17 cellular contexts compared by ENCODE assay signal in genomic region chr13:71964491-71965108, GRCh38.
A peak's percentile ranks its signal among the peaks of the same experiment; 100 is the strongest.
DNase-seq lines count a peak whose midpoint lies in the region; ATAC-seq, FAIRE-seq and TF ChIP-seq lines count a peak whose summit lies in the region.
"Had no signal": no experiment of that assay in that cellular context is flagged by ENCODE, and none has a peak within 500 bp of the region (broad histone marks: within the 10 kb centered on the region; RNA-seq: fewer than 3 reads in every experiment).

No MANE protein-coding gene starts in this region.

- no peaks in the 10 kb centered on the region for H3K4me1 Mint-ChIP-seq in activated CD8-positive, alpha-beta T cell treated with anti-CD3 and anti-CD28 coated beads, Interleukin-2, amount 10 ng/mL, durations not matched to agents 7 days and 5 days (ENCODE audit: low read depth)
- no peaks in the 10 kb centered on the region for H3K4me1 Mint-ChIP-seq in activated CD8-positive, alpha-beta T cell treated with anti-CD3 and anti-CD28 coated beads for 36 hours (ENCODE audit: low read depth)
- peaks cover 7% of the 10 kb centered on the region for H3K4me1 Mint-ChIP-seq in astrocyte (ENCODE audit: low read depth, unreplicated experiment)

- no peaks in the 10 kb centered on the region for H3K27me3 Mint-ChIP-seq in activated CD8-positive, alpha-beta T cell treated with anti-CD3 and anti-CD28 coated beads, Interleukin-2, amount 10 ng/mL, durations not matched to agents 7 days and 5 days (ENCODE audit: low read depth)
- peaks cover 2% of the 10 kb centered on the region for H3K27me3 Mint-ChIP-seq in activated CD8-positive, alpha-beta T cell treated with anti-CD3 and anti-CD28 coated beads for 36 hours
- H3K27me3 Mint-ChIP-seq in astrocyte (ENCODE audit: low read depth, unreplicated experiment), result no peaks in the 10 kb centered on the region

- H2AFZ ChIP-seq in astrocyte (ENCODE audit: low read depth, low read length), result no peak overlapping the region

- intact Hi-C loops in activated CD8-positive, alpha-beta T cell treated with anti-CD3 and anti-CD28 coated beads for 36 hours (cut with micrococcal nuclease), result no loop called here

- H3K4me1 ChIP-seq in astrocyte (ENCODE audit: insufficient read depth, low read length), result peaks cover 5% of the 10 kb centered on the region
- H3K4me1 ChIP-seq in small intestine (ENCODE audit: control insufficient read depth in 2 of 2, insufficient read depth in 1 of 2, low read depth in 1 of 2, low read length in 1 of 2), result no peaks in the 10 kb centered on the region

- H3K79me2 ChIP-seq in astrocyte (ENCODE audit: insufficient read depth, low read length), result no peaks in the 10 kb centered on the region

- H3K9me3 Mint-ChIP-seq in activated CD8-positive, alpha-beta T cell treated with anti-CD3 and anti-CD28 coated beads, Interleukin-2, amount 10 ng/mL, durations not matched to agents 7 days and 5 days (ENCODE audit: insufficient read depth), result no peaks in the 10 kb centered on the region
- H3K9me3 Mint-ChIP-seq in activated CD8-positive, alpha-beta T cell treated with anti-CD3 and anti-CD28 coated beads for 36 hours, result peaks cover under 1% of the 10 kb centered on the region
- no peaks in the 10 kb centered on the region for H3K9me3 Mint-ChIP-seq in astrocyte (ENCODE audit: unreplicated experiment)

- H3K9me3 ChIP-seq in astrocyte (ENCODE audit: insufficient read depth, low read depth, low read length) (no peaks in the 10 kb centered on the region), small intestine (ENCODE audit: control insufficient read depth, low read depth) (no peaks in the 10 kb centered on the region)

- H3K4me3 ChIP-seq in astrocyte (ENCODE audit: insufficient read depth, low read depth, low read length) (no peak overlapping the region), small intestine (ENCODE audit: low read depth in 1 of 2, low read length in 2 of 2) (peak overlapping the region in 1 of 2 donors; percentile 14)

- DNase-seq in activated CD8-positive, alpha-beta T cell treated with anti-CD3 and anti-CD28 coated beads, Interleukin-2, amount 10 ng/mL, durations not matched to agents 7 days and 5 days, result no peak
- DNase-seq in activated CD8-positive, alpha-beta T cell treated with anti-CD3 and anti-CD28 coated beads for 36 hours, result no peak
- DNase-seq in M059J (ENCODE audit: low read depth), result peak; percentile 1
- DNase-seq in astrocyte (ENCODE audit: low read depth), result peak; percentile 49
- peak; percentile 2 for DNase-seq in small intestine
- DNase-seq in occipital lobe (lab: John Stamatoyannopoulos, UW), result no peak
- DNase-seq in NCI-H226, result no peak
- no peak for DNase-seq in NCI-H2029 treated with DMSO at 0.1 percent for 48 hours (lab: John Stamatoyannopoulos, UW)
- DNase-seq: activated T-cell treated with anti-CD3 and anti-CD28 coated beads, Interleukin-2, amount 50 U/mL, for 4 hours; effector memory CD4-positive, alpha-beta T cell; foreskin melanocyte; KG1; NCI-H146; NCI-H748 treated with DMSO at 0.1 percent for 48 hours; posterior cingulate gyrus; trophoblast cell had no signal

- CTCF ChIA-PET in activated CD8-positive, alpha-beta T cell treated with anti-CD3 and anti-CD28 coated beads, Interleukin-2, amount 10 ng/mL, durations not matched to agents 7 days and 5 days (lab: Charles Lee), result no interaction called here
- CTCF ChIA-PET in activated CD8-positive, alpha-beta T cell treated with anti-CD3 and anti-CD28 coated beads for 36 hours (lab: Charles Lee), result no interaction called here

- no peak overlapping the region for H3K4me2 ChIP-seq in astrocyte (ENCODE audit: low read length)

- H3K27ac ChIP-seq in astrocyte (ENCODE audit: low read depth, low read length), result no peak overlapping the region
- H3K27ac ChIP-seq in small intestine (ENCODE audit: low read depth in 1 of 2, low read length in 1 of 2), result no peak overlapping the region

- peak overlapping the region; percentile 24 for H3K4me3 Mint-ChIP-seq in activated CD8-positive, alpha-beta T cell treated with anti-CD3 and anti-CD28 coated beads, Interleukin-2, amount 10 ng/mL, durations not matched to agents 7 days and 5 days
- no peak overlapping the region for H3K4me3 Mint-ChIP-seq in activated CD8-positive, alpha-beta T cell treated with anti-CD3 and anti-CD28 coated beads for 36 hours
- H3K4me3 Mint-ChIP-seq in astrocyte (ENCODE audit: unreplicated experiment), result no peak overlapping the region
- H3K4me3 Mint-ChIP-seq: activated T-cell treated with anti-CD3 and anti-CD28 coated beads, Interleukin-2, amount 50 U/mL, for 4 hours; mesothelial cell of epicardium had no signal

- no peak for TF ChIP-seq CTCF in activated CD8-positive, alpha-beta T cell treated with anti-CD3 and anti-CD28 coated beads for 36 hours (IDR thresholded peaks at IDR 0.05)
- no peak for TF ChIP-seq CTCF in astrocyte (IDR thresholded peaks at IDR 0.05; ENCODE audit: insufficient read depth, low read depth, low read length)

- no peak for ATAC-seq in activated CD8-positive, alpha-beta T cell treated with anti-CD3 and anti-CD28 coated beads, Interleukin-2, amount 10 ng/mL, durations not matched to agents 7 days and 5 days
- ATAC-seq in activated CD8-positive, alpha-beta T cell treated with anti-CD3 and anti-CD28 coated beads for 36 hours, result no peak
- ATAC-seq: activated T-cell treated with anti-CD3 and anti-CD28 coated beads, Interleukin-2, amount 50 U/mL, for 4 hours had no signal

- H3K36me3 Mint-ChIP-seq in activated CD8-positive, alpha-beta T cell treated with anti-CD3 and anti-CD28 coated beads, Interleukin-2, amount 10 ng/mL, durations not matched to agents 7 days and 5 days (ENCODE audit: low read depth), result no peaks in the 10 kb centered on the region
- H3K36me3 Mint-ChIP-seq in activated CD8-positive, alpha-beta T cell treated with anti-CD3 and anti-CD28 coated beads for 36 hours (ENCODE audit: low read depth), result no peaks in the 10 kb centered on the region
- no peaks in the 10 kb centered on the region for H3K36me3 Mint-ChIP-seq in astrocyte (ENCODE audit: low read depth, unreplicated experiment)
- H3K36me3 Mint-ChIP-seq: mesothelial cell of epicardium had no signal

- no peaks in the 10 kb centered on the region for H4K20me1 ChIP-seq in astrocyte (ENCODE audit: insufficient read depth, low read length)

- POLR2A ChIA-PET in activated CD8-positive, alpha-beta T cell treated with anti-CD3 and anti-CD28 coated beads, Interleukin-2, amount 10 ng/mL, durations not matched to agents 7 days and 5 days (lab: Charles Lee), result no interaction called here
- POLR2A ChIA-PET in activated CD8-positive, alpha-beta T cell treated with anti-CD3 and anti-CD28 coated beads for 36 hours (lab: Charles Lee), result no interaction called here

- H3K27me3 ChIP-seq in astrocyte (ENCODE audit: insufficient read depth, low read length), result no peaks in the 10 kb centered on the region
- H3K27me3 ChIP-seq in small intestine (ENCODE audit: control insufficient read depth in 2 of 2, insufficient read depth in 2 of 2, low read length in 2 of 2), result no peaks in the 10 kb centered on the region

- WGBS in small intestine, 3 donors, result 26 to 57% (median 32%) methylated on average over 8 of the region's 8 CpGs

- H3K27ac Mint-ChIP-seq in activated CD8-positive, alpha-beta T cell treated with anti-CD3 and anti-CD28 coated beads, Interleukin-2, amount 10 ng/mL, durations not matched to agents 7 days and 5 days, result no peak overlapping the region
- H3K27ac Mint-ChIP-seq in activated CD8-positive, alpha-beta T cell treated with anti-CD3 and anti-CD28 coated beads for 36 hours, result no peak overlapping the region
- no peak overlapping the region for H3K27ac Mint-ChIP-seq in astrocyte (ENCODE audit: unreplicated experiment)
- H3K27ac Mint-ChIP-seq: mesothelial cell of epicardium had no signal

- H3K9ac ChIP-seq in astrocyte (ENCODE audit: low read length), result no peak overlapping the region

- H3K36me3 ChIP-seq in astrocyte (ENCODE audit: insufficient read depth, low read length) (no peaks in the 10 kb centered on the region), small intestine (ENCODE audit: control insufficient read depth in 2 of 2, insufficient read depth in 2 of 2, low read length in 2 of 2) (no peaks in the 10 kb centered on the region)

- no peak for FAIRE-seq in astrocyte (lab: Jason Lieb, UNC)
- FAIRE-seq in small intestine (lab: Jason Lieb, UNC), result no peak

Comparison
In these comparisons a context has a peak if more than half of its experiments do, and no peak if none do; other contexts are left out.
1. DNase-seq: peak in M059J (single experiment), astrocyte (single experiment) and small intestine (single experiment); none in activated CD8-positive, alpha-beta T cell treated with anti-CD3 and anti-CD28 coated beads, Interleukin-2, amount 10 ng/mL, durations not matched to agents 7 days and 5 days (single experiment), activated CD8-positive, alpha-beta T cell treated with anti-CD3 and anti-CD28 coated beads for 36 hours (single experiment), occipital lobe (single experiment), NCI-H226 (single experiment) and NCI-H2029 treated with DMSO at 0.1 percent for 48 hours (single experiment).